11 cellular contexts compared by ENCODE assay signal in genomic region chr2:119158563-119159347, GRCh38. TPM values are rescaled to one million over a fixed set of nuclear protein-coding genes. Genes with fewer than 3 reads are reported as not detected.
DNase-seq lines count a peak whose midpoint lies in the region; ATAC-seq and TF ChIP-seq lines count a peak whose summit lies in the region.
"Had no signal": no experiment of that assay in that cellular context is flagged by ENCODE, and none has a peak within 500 bp of the region (broad histone marks: within the 10 kb centered on the region; RNA-seq: fewer than 3 reads in every experiment).

Gene C1QL2, minus strand, starts transcription at chr2:119158751. Its CDS starts 482 bp downstream, at chr2:119158269.

- H3K27me3 Mint-ChIP-seq in type B pancreatic cell = peaks cover 88% of the 10 kb centered on the region
- peaks cover 68% of the 10 kb centered on the region for H3K27me3 Mint-ChIP-seq in activated CD4-positive, alpha-beta T cell treated with anti-CD3 and anti-CD28 coated beads, Interleukin-2, amount 10 ng/mL, durations not matched to agents 7 days and 5 days

- H3K36me3 Mint-ChIP-seq in type B pancreatic cell = no peaks in the 10 kb centered on the region
- no peaks in the 10 kb centered on the region for H3K36me3 Mint-ChIP-seq in activated CD4-positive, alpha-beta T cell treated with anti-CD3 and anti-CD28 coated beads, Interleukin-2, amount 10 ng/mL, durations not matched to agents 7 days and 5 days (ENCODE audit: low read depth)
- H3K36me3 Mint-ChIP-seq: CD8-positive, alpha-beta T cell had no signal

- H3K36me3 ChIP-seq in NT2/D1 (ENCODE audit: insufficient read depth, insufficient read length, low read length) = no peaks in the 10 kb centered on the region
- H3K36me3 ChIP-seq in iPS-15b (ENCODE audit: control insufficient read depth, insufficient read depth, low read length) = no peaks in the 10 kb centered on the region
- H3K36me3 ChIP-seq in psoas muscle (ENCODE audit: insufficient read depth in 1 of 2, low read depth in 1 of 2) = no peaks in the 10 kb centered on the region

- H3K4me1 ChIP-seq in NT2/D1 (ENCODE audit: insufficient read depth, insufficient read length) = peaks cover 5% of the 10 kb centered on the region
- H3K4me1 ChIP-seq in iPS-15b (ENCODE audit: control insufficient read depth, insufficient read depth, low read length) = peaks cover 10% of the 10 kb centered on the region
- peaks cover 5% of the 10 kb centered on the region for H3K4me1 ChIP-seq in psoas muscle

- POLR2A ChIA-PET in activated CD4-positive, alpha-beta T cell treated with anti-CD3 and anti-CD28 coated beads, Interleukin-2, amount 10 ng/mL, durations not matched to agents 7 days and 5 days (lab: Charles Lee) = no interaction called here

- H3K9me3 Mint-ChIP-seq in type B pancreatic cell = no peaks in the 10 kb centered on the region
- no peaks in the 10 kb centered on the region for H3K9me3 Mint-ChIP-seq in activated CD4-positive, alpha-beta T cell treated with anti-CD3 and anti-CD28 coated beads, Interleukin-2, amount 10 ng/mL, durations not matched to agents 7 days and 5 days
- H3K9me3 Mint-ChIP-seq: activated T-helper 1 cell treated with anti-CD3 and anti-CD28 coated beads, Interleukin-12 subunit alpha, Interleukin-12 subunit beta, Interleukin-2, Interleukin-4 antibody, amounts not matched to agents 30 ng/mL and 10 ng/mL and 1 ng/mL, durations not matched to agents 14 hours and 24 hours and 36 hours; CD8-positive, alpha-beta T cell had no signal

- peak within 1 kb of the TSS; percentile 72 for H3K4me3 Mint-ChIP-seq in type B pancreatic cell
- no peak within 1 kb of the TSS for H3K4me3 Mint-ChIP-seq in activated CD4-positive, alpha-beta T cell treated with anti-CD3 and anti-CD28 coated beads, Interleukin-2, amount 10 ng/mL, durations not matched to agents 7 days and 5 days
- H3K4me3 Mint-ChIP-seq: activated T-helper 1 cell treated with anti-CD3 and anti-CD28 coated beads, Interleukin-12 subunit alpha, Interleukin-12 subunit beta, Interleukin-2, Interleukin-4 antibody, amounts not matched to agents 30 ng/mL and 10 ng/mL and 1 ng/mL, durations not matched to agents 14 hours and 24 hours and 36 hours; CD8-positive, alpha-beta T cell had no signal

- intact Hi-C loops in psoas muscle (cut with DNase I) = no loop called here

- H3K27ac ChIP-seq in psoas muscle = no peak within 1 kb of the TSS

- peak within 1 kb of the TSS; percentile 72 for H3K9ac ChIP-seq in NT2/D1 (ENCODE audit: insufficient read length, low read depth)
- H3K9ac ChIP-seq in iPS-15b (ENCODE audit: low read depth, low read length) = no peak within 1 kb of the TSS

- peaks cover 51% of the 10 kb centered on the region for H3K27me3 ChIP-seq in NT2/D1 (ENCODE audit: insufficient read depth, insufficient read length)
- H3K27me3 ChIP-seq in iPS-15b (ENCODE audit: control insufficient read depth, insufficient read depth, low read length) = peaks cover 57% of the 10 kb centered on the region
- peaks cover 0 to 87% (median 34%) of the 10 kb centered on the region in 3 donors for H3K27me3 ChIP-seq in psoas muscle (ENCODE audit: insufficient read depth in 3 of 3, low read length in 2 of 3)

- H3K4me1 Mint-ChIP-seq in type B pancreatic cell (ENCODE audit: unreplicated experiment) = no peaks in the 10 kb centered on the region
- H3K4me1 Mint-ChIP-seq in activated CD4-positive, alpha-beta T cell treated with anti-CD3 and anti-CD28 coated beads, Interleukin-2, amount 10 ng/mL, durations not matched to agents 7 days and 5 days = no peaks in the 10 kb centered on the region

- H3K4me3 ChIP-seq in NT2/D1 (ENCODE audit: insufficient read length, low read depth) = peak within 1 kb of the TSS; percentile 57
- peak within 1 kb of the TSS; percentile 82 for H3K4me3 ChIP-seq in iPS-15b (ENCODE audit: low read depth, low read length)
- H3K4me3 ChIP-seq in psoas muscle = no peak within 1 kb of the TSS

- no peaks in the 10 kb centered on the region for H3K9me3 ChIP-seq in NT2/D1 (ENCODE audit: insufficient read depth, low read length)
- no peaks in the 10 kb centered on the region for H3K9me3 ChIP-seq in iPS-15b (ENCODE audit: control insufficient read depth, insufficient read depth, low read length)
- H3K9me3 ChIP-seq in psoas muscle = no peaks in the 10 kb centered on the region

- ATAC-seq in GM19328 (IDR thresholded peaks at IDR 0.05; ENCODE audit: unreplicated experiment) = no peak
- ATAC-seq in psoas muscle = no peak
- ATAC-seq: CD8-positive, alpha-beta T cell had no signal

- DNase-seq in stimulated activated CD4-positive, alpha-beta T cell treated with anti-CD3 and anti-CD28 coated beads, Interleukin-15, amount 100 ng/mL, for 24 hours = peak; percentile 15
- no peak for DNase-seq in stimulated activated CD4-positive, alpha-beta T cell treated with anti-CD3 and anti-CD28 coated beads, Interleukin-12 subunit alpha, Interleukin-12 subunit beta, amount 100 ng/mL, for 4 hours
- no peak for DNase-seq in NT2/D1 (ENCODE audit: low read depth, low spot score)
- DNase-seq in type B pancreatic cell (ENCODE audit: extremely low spot score, unreplicated experiment) = no peak
- DNase-seq in psoas muscle = no peak
- DNase-seq in activated CD4-positive, alpha-beta T cell treated with anti-CD3 and anti-CD28 coated beads, Interleukin-2, amount 10 ng/mL, durations not matched to agents 7 days and 5 days = no peak
- DNase-seq: CD8-positive, alpha-beta T cell; T-helper 9 cell had no signal

- H3K27ac Mint-ChIP-seq in type B pancreatic cell = no peak within 1 kb of the TSS
- H3K27ac Mint-ChIP-seq in activated CD4-positive, alpha-beta T cell treated with anti-CD3 and anti-CD28 coated beads, Interleukin-2, amount 10 ng/mL, durations not matched to agents 7 days and 5 days = no peak within 1 kb of the TSS
- H3K27ac Mint-ChIP-seq: activated T-helper 1 cell treated with anti-CD3 and anti-CD28 coated beads, Interleukin-12 subunit alpha, Interleukin-12 subunit beta, Interleukin-2, Interleukin-4 antibody, amounts not matched to agents 30 ng/mL and 10 ng/mL and 1 ng/mL, durations not matched to agents 14 hours and 24 hours and 36 hours; CD8-positive, alpha-beta T cell had no signal

- CTCF ChIA-PET in activated CD4-positive, alpha-beta T cell treated with anti-CD3 and anti-CD28 coated beads, Interleukin-2, amount 10 ng/mL, durations not matched to agents 7 days and 5 days (lab: Charles Lee) = no interaction called here

- 3% methylated on average over 43 to 71 of the region's 71 CpGs for WGBS in psoas muscle, 3 donors

- peak; percentile 35 for TF ChIP-seq CTCF in type B pancreatic cell (conservative IDR thresholded peaks at IDR 0.05)
- TF ChIP-seq CTCF in psoas muscle (IDR thresholded peaks at IDR 0.05) = no peak

RNA-seq across cellular contexts. Expression of gene C1QL2, which starts in this region (rescaled TPM):
- total RNA-seq in type B pancreatic cell (ENCODE audit: low replicate concordance) (1.1 and 1.8 TPM in 2 replicates), psoas muscle (not detected)
- under 1 TPM in 1 of 3 donors, not detected in 2; 0.03 TPM for polyA plus RNA-seq in psoas muscle
- not detected for total RNA-seq in activated CD4-positive, alpha-beta T cell treated with anti-CD3 and anti-CD28 coated beads, Interleukin-2, amount 10 ng/mL, durations not matched to agents 7 days and 5 days
- total RNA-seq: activated T-helper 1 cell treated with anti-CD3 and anti-CD28 coated beads, Interleukin-12 subunit alpha, Interleukin-12 subunit beta, Interleukin-2, Interleukin-4 antibody, amounts not matched to agents 30 ng/mL and 10 ng/mL and 1 ng/mL, durations not matched to agents 14 hours and 24 hours and 36 hours; CD8-positive, alpha-beta T cell had no signal
